In the genomic region with DNA sequence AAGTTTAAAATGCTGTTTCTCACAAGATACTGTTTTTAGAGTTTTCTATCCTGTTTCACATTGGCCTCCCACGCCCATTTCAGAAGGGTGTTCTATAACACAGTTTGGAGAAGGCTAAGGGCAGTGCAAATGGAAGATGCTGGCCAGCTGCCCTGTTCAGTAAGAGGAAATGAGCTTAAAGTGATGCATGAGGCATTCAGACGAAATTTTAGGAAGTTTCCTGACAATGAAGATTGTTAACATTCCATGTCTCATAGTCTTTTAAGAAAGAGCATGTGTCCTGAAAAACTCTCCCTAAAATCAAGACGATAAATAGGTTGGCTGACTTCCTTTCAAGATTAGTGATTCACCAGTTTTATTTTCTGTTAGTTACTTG, we compare ENCODE assay signal across 13 cellular contexts.
DNase-seq lines count a peak whose midpoint lies in the region; ATAC-seq and TF ChIP-seq lines count a peak whose summit lies in the region.
"Had no signal": no experiment of that assay in that cellular context is flagged by ENCODE, and none has a peak within 500 bp of the region (broad histone marks: within the 10 kb centered on the region; RNA-seq: fewer than 3 reads in every experiment).

No MANE protein-coding gene starts in this region.

- intact Hi-C loops in esophagus squamous epithelium (cut with DNase I), result no loop called here

- no peaks in the 10 kb centered on the region for H3K9me3 ChIP-seq in esophagus squamous epithelium
- H3K9me3 ChIP-seq: neutrophil, upper lobe of right lung had no signal

- H3K4me3 ChIP-seq in esophagus squamous epithelium, result no peak overlapping the region
- H3K4me3 ChIP-seq: upper lobe of right lung had no signal

- TF ChIP-seq CTCF in esophagus squamous epithelium (IDR thresholded peaks at IDR 0.05), result no peak

- no peaks in the 10 kb centered on the region for H3K27me3 ChIP-seq in esophagus squamous epithelium
- H3K27me3 ChIP-seq: neutrophil, upper lobe of right lung had no signal

- peaks cover 0 to 7% (median 0%) of the 10 kb centered on the region in 3 donors for H3K36me3 ChIP-seq in esophagus squamous epithelium
- H3K36me3 ChIP-seq: neutrophil, upper lobe of right lung had no signal

- H3K4me1 ChIP-seq in esophagus squamous epithelium, result peaks cover 0 to 9% (median 0%) of the 10 kb centered on the region in 3 donors

- ATAC-seq in left lobe of liver (peak; percentile 24), HG03045 (IDR thresholded peaks at IDR 0.05; ENCODE audit: unreplicated experiment) (no peak)
- no peak for ATAC-seq in stimulated activated naive CD8-positive, alpha-beta T cell treated with anti-CD3 and anti-CD28 coated beads, Interleukin-15, Interleukin-2, amounts not matched to agents 100 U/mL and 50 U/mL, for 24 hours
- ATAC-seq: upper lobe of right lung had no signal

- peak; percentile 31 for DNase-seq in COLO829 (ENCODE audit: low spot score)
- DNase-seq in NCI-H1105 (lab: John Stamatoyannopoulos, UW), result peak; percentile 6
- DNase-seq in dermis blood vessel endothelial cell, result peak; percentile 88
- no peak for DNase-seq in left lobe of liver (ENCODE audit: low spot score)
- no peak for DNase-seq in NCI-H2171 (lab: John Stamatoyannopoulos, UW)
- DNase-seq in stimulated activated naive CD8-positive, alpha-beta T cell treated with anti-CD3 and anti-CD28 coated beads, Interleukin-15, Interleukin-2, amounts not matched to agents 100 U/mL and 50 U/mL, for 24 hours, result no peak
- no peak for DNase-seq in esophagus squamous epithelium (lab: John Stamatoyannopoulos, UW)
- DNase-seq: activated CD8-positive, alpha-beta memory T cell treated with anti-CD3 and anti-CD28 coated beads for 24 hours; hypothalamus; upper lobe of right lung had no signal

- 25 to 38% methylated on average over 3 of the region's 3 CpGs for WGBS in esophagus squamous epithelium, 2 donors

- H3K27ac ChIP-seq in esophagus squamous epithelium, result peak overlapping the region in 1 of 4 donors; percentile 14
- H3K27ac ChIP-seq: HL-60, neutrophil, upper lobe of right lung had no signal

- TF ChIP-seq POLR2A in esophagus squamous epithelium (IDR thresholded peaks at IDR 0.05), result no peak

Comparison
In these comparisons a context has a peak if more than half of its experiments do, and no peak if none do; other contexts are left out.
1. DNase-seq: peak in COLO829 (single experiment), NCI-H1105 (single experiment) and dermis blood vessel endothelial cell (single experiment); none in left lobe of liver (single experiment), NCI-H2171 (single experiment), stimulated activated naive CD8-positive, alpha-beta T cell treated with anti-CD3 and anti-CD28 coated beads, Interleukin-15, Interleukin-2, amounts not matched to agents 100 U/mL and 50 U/mL, for 24 hours (single experiment) and esophagus squamous epithelium (single experiment).